In the genomic region with DNA sequence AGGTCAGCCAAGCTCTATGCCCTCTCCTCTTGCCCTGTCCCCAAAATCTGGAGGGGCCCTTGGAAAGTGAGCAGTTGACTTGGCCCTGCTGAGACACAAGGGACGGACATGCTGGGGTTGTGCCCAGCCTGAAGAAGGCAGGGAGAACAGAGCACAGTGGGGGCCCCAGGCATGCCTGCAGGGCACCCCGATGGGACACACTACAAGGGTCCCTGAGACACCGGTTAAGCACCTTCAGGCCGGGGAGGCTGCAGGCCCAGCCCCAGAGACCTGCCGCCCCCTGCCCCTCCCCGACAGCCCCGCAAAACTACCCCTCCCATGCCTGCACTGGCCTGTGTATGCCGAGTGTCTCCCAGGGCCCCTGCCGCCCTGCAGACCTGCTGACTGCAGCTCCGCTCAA, we compare ENCODE assay signal across 5 cellular contexts. TPM values are rescaled to one million over a fixed set of nuclear protein-coding genes. Genes with fewer than 3 reads are reported as not detected.
"Had no signal": no experiment of that assay in that cellular context is flagged by ENCODE, and none has a peak within 500 bp of the region (broad histone marks: within the 10 kb centered on the region; RNA-seq: fewer than 3 reads in every experiment).

No MANE protein-coding gene starts in this region.

RNA-seq across cellular contexts. Expression of gene PNMA5, which starts 6.8 kb away (rescaled TPM):
- total RNA-seq: activated B cell treated with CpG ODN at 0.5 μM for 24 hours; activated CD4-positive, alpha-beta T cell treated with anti-CD3 and anti-CD28 coated beads, Interleukin-2, amount 10 ng/mL, durations not matched to agents 24 days and 14 days; activated CD8-positive, alpha-beta memory T cell treated with anti-CD3 and anti-CD28 coated beads for 36 hours; activated CD8-positive, alpha-beta T cell treated with anti-CD3 and anti-CD28 coated beads for 36 hours; activated CD8-positive, alpha-beta T cell treated with anti-CD3 and anti-CD28 coated beads, Interleukin-2, amount 10 ng/mL, durations not matched to agents 7 days and 5 days had no signal
